21 cellular contexts compared by ENCODE assay signal in the genomic region with DNA sequence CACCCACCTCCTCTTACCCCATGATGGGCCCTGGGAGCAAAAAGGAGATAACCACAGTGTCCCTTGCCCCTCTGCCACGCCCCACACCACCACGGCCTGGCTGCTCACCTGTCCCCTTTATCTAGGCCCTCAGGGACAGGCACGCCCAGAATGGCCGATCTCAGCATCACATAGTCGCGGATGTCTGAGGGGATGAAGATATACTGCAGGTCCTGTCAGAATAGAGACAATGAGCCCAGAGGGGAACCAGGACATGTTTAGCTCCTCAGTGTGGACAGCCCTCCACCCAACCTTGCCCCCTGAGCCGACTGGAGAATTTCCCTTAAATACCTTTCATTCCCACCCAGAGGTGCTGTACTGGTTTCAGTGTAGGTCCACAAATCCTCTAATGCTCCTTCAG. TPM values are rescaled to one million over a fixed set of nuclear protein-coding genes. Genes with fewer than 3 reads are reported as not detected.
"Had no signal": no experiment of that assay in that cellular context is flagged by ENCODE, and none has a peak within 500 bp of the region (broad histone marks: within the 10 kb centered on the region; RNA-seq: fewer than 3 reads in every experiment).

No MANE protein-coding gene starts in this region.

- H3K4me1 ChIP-seq: ascending aorta, prostate gland, sigmoid colon had no signal

- H3K27me3 Mint-ChIP-seq: activated naive CD8-positive, alpha-beta T cell treated with anti-CD3 and anti-CD28 coated beads, Interleukin-2, amount 50 U/mL, for 24 hours; activated T-helper 17 cell treated with anti-CD3 and anti-CD28 coated beads, Interleukin-2, amount 50 U/mL, for 72 hours had no signal

- H3K4me3 Mint-ChIP-seq: activated naive CD4-positive, alpha-beta T cell treated with anti-CD3 and anti-CD28 coated beads for 36 hours; activated naive CD8-positive, alpha-beta T cell treated with anti-CD3 and anti-CD28 coated beads, Interleukin-2, amount 50 U/mL, for 24 hours; activated T-helper 17 cell treated with anti-CD3 and anti-CD28 coated beads, Interleukin-2, amount 50 U/mL, for 72 hours; endodermal cell; memory B cell; naive thymus-derived CD4-positive, alpha-beta T cell had no signal

- H3K27ac Mint-ChIP-seq: activated naive CD4-positive, alpha-beta T cell treated with anti-CD3 and anti-CD28 coated beads for 36 hours; activated naive CD8-positive, alpha-beta T cell treated with anti-CD3 and anti-CD28 coated beads, Interleukin-2, amount 50 U/mL, for 24 hours; activated T-helper 17 cell treated with anti-CD3 and anti-CD28 coated beads, Interleukin-2, amount 50 U/mL, for 72 hours; endodermal cell; memory B cell; naive thymus-derived CD4-positive, alpha-beta T cell had no signal

- H3K27ac ChIP-seq: ascending aorta, heart right ventricle, prostate gland, tibial artery, vagina had no signal

- DNase-seq: activated CD4-positive, alpha-beta T cell treated with anti-CD3 and anti-CD28 coated beads, Interleukin-2, amount 50 U/mL, for 4 hours; activated naive CD4-positive, alpha-beta T cell treated with anti-CD3 and anti-CD28 coated beads for 36 hours; activated naive CD8-positive, alpha-beta T cell treated with anti-CD3 and anti-CD28 coated beads, Interleukin-2, amount 50 U/mL, for 24 hours; activated T-cell treated with anti-CD3 and anti-CD28 coated beads for 4 hours; mucosa of descending colon; naive thymus-derived CD4-positive, alpha-beta T cell; stimulated activated CD4-positive, alpha-beta T cell treated with anti-CD3 and anti-CD28 coated beads, Interleukin-1b, Interleukin-23, amount 100 ng/mL, for 48 hours; T-helper 9 cell; tibial artery had no signal

- H3K9me3 Mint-ChIP-seq: activated naive CD4-positive, alpha-beta T cell treated with anti-CD3 and anti-CD28 coated beads for 36 hours; activated naive CD8-positive, alpha-beta T cell treated with anti-CD3 and anti-CD28 coated beads, Interleukin-2, amount 50 U/mL, for 24 hours; activated T-helper 17 cell treated with anti-CD3 and anti-CD28 coated beads, Interleukin-2, amount 50 U/mL, for 72 hours; endodermal cell; memory B cell; naive thymus-derived CD4-positive, alpha-beta T cell had no signal

- ATAC-seq: activated CD4-positive, CD25-positive, alpha-beta regulatory T cell treated with anti-CD3 and anti-CD28 coated beads, Interleukin-2, amount 50 U/mL, for 24 hours; activated naive CD8-positive, alpha-beta T cell treated with anti-CD3 and anti-CD28 coated beads, Interleukin-2, amount 50 U/mL, for 24 hours; naive thymus-derived CD4-positive, alpha-beta T cell had no signal

- H3K9me3 ChIP-seq: ascending aorta, gastroesophageal sphincter, heart right ventricle, mucosa of descending colon, prostate gland, sigmoid colon, tibial artery, vagina had no signal

- H3K27me3 ChIP-seq: ascending aorta, dorsolateral prefrontal cortex, heart right ventricle, sigmoid colon, vagina had no signal

- H3K36me3 ChIP-seq: prostate gland, vagina had no signal

- H3K4me3 ChIP-seq: ascending aorta, gastroesophageal sphincter, heart right ventricle, mucosa of descending colon, prostate gland, sigmoid colon, tibial artery, vagina had no signal

RNA-seq across cellular contexts. Expression of a gene that starts 15.2 kb away (rescaled TPM):
- total RNA-seq: activated naive CD4-positive, alpha-beta T cell treated with anti-CD3 and anti-CD28 coated beads for 36 hours; occipital lobe had no signal
- polyA plus RNA-seq: naive thymus-derived CD4-positive, alpha-beta T cell had no signal

RNA-seq across cellular contexts. Expression of a gene that starts 30.6 kb away (rescaled TPM):
- total RNA-seq: activated naive CD4-positive, alpha-beta T cell treated with anti-CD3 and anti-CD28 coated beads for 36 hours; activated T-helper 17 cell treated with anti-CD3 and anti-CD28 coated beads, Interleukin-2, amount 50 U/mL, for 72 hours; naive thymus-derived CD4-positive, alpha-beta T cell had no signal

RNA-seq across cellular contexts. Expression of a gene that starts 32.9 kb away (rescaled TPM):
- total RNA-seq: activated naive CD4-positive, alpha-beta T cell treated with anti-CD3 and anti-CD28 coated beads for 36 hours; activated T-helper 17 cell treated with anti-CD3 and anti-CD28 coated beads, Interleukin-2, amount 50 U/mL, for 72 hours; naive thymus-derived CD4-positive, alpha-beta T cell had no signal
